8 cellular contexts compared by ENCODE assay signal in genomic region chrX:100895365-100896075, GRCh38.
DNase-seq lines count a peak whose midpoint lies in the region; ATAC-seq and TF ChIP-seq lines count a peak whose summit lies in the region.
"Had no signal": no experiment of that assay in that cellular context is flagged by ENCODE, and none has a peak within 500 bp of the region (broad histone marks: within the 10 kb centered on the region; RNA-seq: fewer than 3 reads in every experiment).

No MANE protein-coding gene starts in this region.

- no peak overlapping the region for H3K4me2 ChIP-seq in MM.1S (ENCODE audit: low read depth, low read length)

- H2AFZ ChIP-seq in MM.1S (ENCODE audit: low read length): peak overlapping the region; percentile 42; the same call in 1 of the 2 replicates

- no peaks in the 10 kb centered on the region for H3K36me3 ChIP-seq in MM.1S (replicated peaks; ENCODE audit: insufficient read depth, low read length)

- no peaks in the 10 kb centered on the region for H3K27me3 ChIP-seq in MM.1S (replicated peaks; ENCODE audit: insufficient read depth, low read length)

- TF ChIP-seq CTCF in MM.1S (IDR thresholded peaks at IDR 0.05; ENCODE audit: low read length): peak; percentile 60

- no peaks in the 10 kb centered on the region for H4K20me1 ChIP-seq in MM.1S (ENCODE audit: insufficient read depth, low read length)

- no peak overlapping the region for H3K27ac ChIP-seq in MM.1S (ENCODE audit: low read length)

- H3K9me2 ChIP-seq in MM.1S (replicated peaks; ENCODE audit: insufficient read depth, low read length): no peaks in the 10 kb centered on the region

- no peak overlapping the region for H3K4me3 ChIP-seq in MM.1S (ENCODE audit: low read length)

- DNase-seq in DMS53 (lab: John Stamatoyannopoulos, UW) (peak; percentile 79), MM.1S (peak; percentile 35), islet precursor cell (peak; percentile 63), posterior cingulate gyrus (no peak), SKM-1 treated with dmso at 0.1 percent for 144 hours (lab: John Stamatoyannopoulos, UW; ENCODE audit: unreplicated experiment) (no peak)
- peak; percentile 1 for DNase-seq in activated CD4-positive, alpha-beta T cell treated with anti-CD3 and anti-CD28 coated beads, Interleukin-2, amount 50 U/mL, for 1 hour
- DNase-seq: activated B cell treated with CpG ODN at 0.5 μM for 24 hours had no signal

- H3K9ac ChIP-seq in MM.1S (ENCODE audit: low read length): no peak overlapping the region

- no peaks in the 10 kb centered on the region for H3F3A ChIP-seq in MM.1S (ENCODE audit: insufficient read depth, low read length)

- H3K4me1 ChIP-seq in MM.1S (ENCODE audit: low read length): no peaks in the 10 kb centered on the region

- peak; percentile 73 for ATAC-seq in GM19035 (IDR thresholded peaks at IDR 0.05; ENCODE audit: unreplicated experiment)

- H3K79me2 ChIP-seq in MM.1S (ENCODE audit: low read length): no peaks in the 10 kb centered on the region

- no peaks in the 10 kb centered on the region for H3K9me3 ChIP-seq in MM.1S (replicated peaks; ENCODE audit: insufficient read depth, low read length)

- intact Hi-C loops in posterior cingulate gyrus (cut with DNase I): no loop called here

Comparison
In these comparisons a context has a peak if more than half of its experiments do, and no peak if none do; other contexts are left out.
1. DNase-seq: peak in DMS53 (single experiment), MM.1S (single experiment), activated CD4-positive, alpha-beta T cell treated with anti-CD3 and anti-CD28 coated beads, Interleukin-2, amount 50 U/mL, for 1 hour (single experiment) and islet precursor cell (single experiment); none in posterior cingulate gyrus (0 of 10) and SKM-1 treated with dmso at 0.1 percent for 144 hours (single experiment).